In genomic region chr18:58865009-58865345, GRCh38 we compare ENCODE assay signal across 8 cellular contexts. TPM values are rescaled to one million over a fixed set of nuclear protein-coding genes. Genes with fewer than 3 reads are reported as not detected.
DNase-seq lines count a peak whose midpoint lies in the region; ATAC-seq and TF ChIP-seq lines count a peak whose summit lies in the region.

No MANE protein-coding gene starts in this region.

- H3K36me3 Mint-ChIP-seq in dendritic cell treated with granulocyte-macrophage colony-stimulating factor and Interleukin-4, amounts not matched to agents 40 ng/mL and 50 ng/mL, for 4 days (ENCODE audit: low read depth) = peaks cover 29% of the 10 kb centered on the region

- DNase-seq in heart left ventricle = no peak
- no peak for DNase-seq in cardiac septum (ENCODE audit: low spot score)
- DNase-seq in upper lobe of left lung = no peak
- DNase-seq in activated gamma-delta T cell (lab: John Stamatoyannopoulos, UW) = no peak

- H3K4me3 ChIP-seq in heart left ventricle = peak overlapping the region in 10 of 12 donors; percentile 47 to 76 (median 58)
- peak overlapping the region; percentile 7 to 44 for H3K4me3 ChIP-seq in muscle layer of duodenum (ENCODE audit: low read depth in 1 of 2, low read length in 2 of 2)
- H3K4me3 ChIP-seq in upper lobe of left lung = peak overlapping the region in 2 of 4 donors; percentile 54 to 58

- H3K9me3 Mint-ChIP-seq in dendritic cell treated with granulocyte-macrophage colony-stimulating factor and Interleukin-4, amounts not matched to agents 40 ng/mL and 50 ng/mL, for 4 days = no peaks in the 10 kb centered on the region

- H3K27me3 ChIP-seq in heart left ventricle (no peaks in the 10 kb centered on the region), muscle layer of duodenum (ENCODE audit: low read depth, low read length) (no peaks in the 10 kb centered on the region), upper lobe of left lung (peaks cover 0 to 2% (median 0%) of the 10 kb centered on the region in 4 donors)

- no peak overlapping the region for H3K4me3 Mint-ChIP-seq in dendritic cell treated with granulocyte-macrophage colony-stimulating factor and Interleukin-4, amounts not matched to agents 40 ng/mL and 50 ng/mL, for 4 days

- TF ChIP-seq EP300 in upper lobe of left lung (IDR thresholded peaks at IDR 0.05) = no peak

- no peaks in the 10 kb centered on the region for H3K9me3 ChIP-seq in heart left ventricle
- no peaks in the 10 kb centered on the region for H3K9me3 ChIP-seq in muscle layer of duodenum (ENCODE audit: control insufficient read depth in 1 of 2, low read length in 2 of 2)
- H3K9me3 ChIP-seq in upper lobe of left lung = no peaks in the 10 kb centered on the region

- TF ChIP-seq CTCF in heart left ventricle (IDR thresholded peaks at IDR 0.05) = no peak
- no peak for TF ChIP-seq CTCF in upper lobe of left lung (IDR thresholded peaks at IDR 0.05)

- 16 to 41% (median 27%) methylated on average over 1 of the region's 1 CpG for whole genome bisulfite sequencing in heart left ventricle, 4 donors
- WGBS in upper lobe of left lung, 2 donors = 40 to 50% methylated on average over 1 of the region's 1 CpG

- H3K27ac ChIP-seq in heart left ventricle (peak overlapping the region; percentile 92 to 100 (median 98)), muscle layer of duodenum (ENCODE audit: low read length) (peak overlapping the region; percentile 57), upper lobe of left lung (peak overlapping the region; percentile 92 to 99 (median 96))

- TF ChIP-seq POLR2A in heart left ventricle (IDR thresholded peaks at IDR 0.05) (no peak), upper lobe of left lung (IDR thresholded peaks at IDR 0.05) (no peak)

- H3K36me3 ChIP-seq in heart left ventricle (peaks cover 0 to 33% (median 21%) of the 10 kb centered on the region in 9 donors), muscle layer of duodenum (ENCODE audit: control insufficient read depth in 1 of 2, insufficient read depth in 2 of 2, low read length in 2 of 2) (peaks cover 13 to 20% of the 10 kb centered on the region in 2 donors), upper lobe of left lung (peaks cover 0 to 15% (median 2%) of the 10 kb centered on the region in 4 donors)

- H3K27me3 Mint-ChIP-seq in dendritic cell treated with granulocyte-macrophage colony-stimulating factor and Interleukin-4, amounts not matched to agents 40 ng/mL and 50 ng/mL, for 4 days = peaks cover 42% of the 10 kb centered on the region

- intact Hi-C loops in heart left ventricle (cut with DNase I) = loop anchor here in 5 of 10 donors (5.0 to 10.0 kb wide), 4 partner anchors 72 to 190 kb away; no protein-coding TSS in a partner anchor
- intact Hi-C loops in cardiac septum (cut with DNase I) = loop anchor here (5.0 kb wide), 1 partner anchor 192 kb away; no protein-coding TSS in a partner anchor
- intact Hi-C loops in dendritic cell treated with granulocyte-macrophage colony-stimulating factor and Interleukin-4, amounts not matched to agents 40 ng/mL and 50 ng/mL, for 4 days (cut with micrococcal nuclease) = no loop called here

- peaks cover 22% of the 10 kb centered on the region for H3K4me1 Mint-ChIP-seq in dendritic cell treated with granulocyte-macrophage colony-stimulating factor and Interleukin-4, amounts not matched to agents 40 ng/mL and 50 ng/mL, for 4 days (ENCODE audit: low read depth)

- H3K4me1 ChIP-seq in heart left ventricle (peaks cover 21 to 88% (median 72%) of the 10 kb centered on the region in 12 donors), muscle layer of duodenum (ENCODE audit: control insufficient read depth in 1 of 2, insufficient read depth in 2 of 2, low read length in 2 of 2) (peaks cover 16 to 44% of the 10 kb centered on the region in 2 donors), upper lobe of left lung (peaks cover 38 to 72% (median 46%) of the 10 kb centered on the region in 4 donors)

- ATAC-seq in heart left ventricle (no peak), upper lobe of left lung (ENCODE audit: low FRiP score in 2 of 2) (no peak), HG03108 (IDR thresholded peaks at IDR 0.05; ENCODE audit: unreplicated experiment) (no peak)
- ATAC-seq in activated CD4-positive, CD25-positive, alpha-beta regulatory T cell treated with anti-CD3 and anti-CD28 coated beads, Interleukin-2, amount 50 U/mL, for 24 hours = no peak

- peak overlapping the region; percentile 74 for H3K27ac Mint-ChIP-seq in dendritic cell treated with granulocyte-macrophage colony-stimulating factor and Interleukin-4, amounts not matched to agents 40 ng/mL and 50 ng/mL, for 4 days

RNA-seq across cellular contexts. Expression of gene ZNF532, which starts 0.3 kb away (rescaled TPM):
- total RNA-seq in heart left ventricle (10 to 100 TPM; 50.7 to 84.4 (median 70.9) TPM), cardiac septum (71.8 TPM), upper lobe of left lung (10 to 100 TPM; 35.6 to 76.5 (median 42.9) TPM)
- 10 to 100 TPM; 16.0 to 25.5 TPM for polyA plus RNA-seq in heart left ventricle
